In the genomic region with DNA sequence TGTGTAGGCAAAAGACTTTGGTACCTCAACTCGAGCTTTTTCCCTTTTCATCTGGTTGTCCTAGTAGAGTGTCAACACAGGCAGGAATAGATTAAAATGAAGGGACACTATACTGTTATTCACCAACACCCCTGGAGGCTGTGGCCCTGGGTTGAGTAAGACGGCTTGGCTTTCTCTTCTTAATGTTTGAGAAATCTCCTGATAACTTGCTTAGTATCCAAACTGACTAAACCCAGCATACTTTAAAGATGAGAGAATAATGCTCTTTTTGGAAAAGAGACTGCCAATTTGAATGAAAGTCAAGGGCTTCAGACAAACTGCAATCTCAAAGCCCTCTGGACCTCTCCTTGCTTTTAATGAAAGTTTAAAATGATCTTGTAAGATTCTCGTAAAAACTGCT, we compare ENCODE assay signal across 1 cellular context.
TF ChIP-seq lines count a peak whose summit lies in the region.

No MANE protein-coding gene starts in this region.

TF ChIP-seq in H1, 55 proteins besides CTCF, POLR2A, EP300 and RAD21 (continued from another document):
- TF ChIP-seq SIN3A (conservative IDR thresholded peaks at IDR 0.05 in 1 of 2, IDR thresholded peaks at IDR 0.05 in 1 of 2; ENCODE audit: low read depth in 1 of 2, low read length in 2 of 2) (no peak), SUZ12 (IDR thresholded peaks at IDR 0.05; ENCODE audit: low read length) (no peak), CHD2 (IDR thresholded peaks at IDR 0.05; ENCODE audit: low read length) (no peak), PHF8 (conservative IDR thresholded peaks at IDR 0.05; ENCODE audit: low read depth, low read length) (no peak), RBBP5 (IDR thresholded peaks at IDR 0.05; ENCODE audit: borderline replicate concordance, low read depth, low read length) (no peak)
